21 cellular contexts compared by ENCODE assay signal in the genomic region with DNA sequence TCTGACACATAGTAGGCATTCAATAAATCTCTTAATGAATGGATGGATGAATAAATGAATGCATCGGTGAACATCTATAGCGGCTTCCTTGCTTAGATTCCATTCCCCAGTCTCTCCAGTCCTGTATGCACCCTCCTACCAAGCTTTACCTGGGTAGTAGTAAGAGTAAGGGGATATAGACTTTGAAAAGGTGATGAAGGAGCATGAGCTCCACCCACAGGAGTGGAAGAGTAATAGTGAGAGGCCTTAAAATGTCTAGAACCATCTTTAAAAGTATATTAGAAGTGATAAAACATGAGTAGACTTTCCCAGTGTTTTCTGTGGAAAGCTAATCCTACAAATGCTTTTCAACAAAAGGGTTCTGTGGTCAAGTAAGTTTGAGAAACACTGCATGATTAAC. TPM values are rescaled to one million over a fixed set of nuclear protein-coding genes. Genes with fewer than 3 reads are reported as not detected.
DNase-seq lines count a peak whose midpoint lies in the region; ATAC-seq and TF ChIP-seq lines count a peak whose summit lies in the region.
"Had no signal": no experiment of that assay in that cellular context is flagged by ENCODE, and none has a peak within 500 bp of the region (broad histone marks: within the 10 kb centered on the region; RNA-seq: fewer than 3 reads in every experiment).

No MANE protein-coding gene starts in this region.

- H2AFZ ChIP-seq in PC-3 (ENCODE audit: low read length): no peak overlapping the region
- H2AFZ ChIP-seq: PC-9 had no signal

- peaks cover 0 to 2% (median 0%) of the 10 kb centered on the region in 5 experiments for H3K9me3 Mint-ChIP-seq in brain
- H3K9me3 Mint-ChIP-seq in CD14-positive monocyte: peaks cover 0 to 2% (median 0%) of the 10 kb centered on the region in 7 donors
- H3K9me3 Mint-ChIP-seq: activated naive CD4-positive, alpha-beta T cell treated with anti-CD3 and anti-CD28 coated beads for 36 hours; immature natural killer cell; memory B cell had no signal

- H3K4me3 Mint-ChIP-seq in brain (no peak overlapping the region), CD14-positive monocyte (no peak overlapping the region)
- H3K4me3 Mint-ChIP-seq: activated CD4-positive, alpha-beta T cell treated with anti-CD3 and anti-CD28 coated beads for 36 hours; activated naive CD4-positive, alpha-beta T cell treated with anti-CD3 and anti-CD28 coated beads for 36 hours; HFFc6; immature natural killer cell; memory B cell; naive thymus-derived CD8-positive, alpha-beta T cell had no signal

- no peaks in the 10 kb centered on the region for H3K9me2 ChIP-seq in PC-3 (replicated peaks; ENCODE audit: low read length)

- H3K4me3 ChIP-seq in HEK293 (ENCODE audit: low read depth, low read length) (no peak overlapping the region), PC-3 (ENCODE audit: low read length) (no peak overlapping the region)
- H3K4me3 ChIP-seq: PC-9 had no signal

- TF ChIP-seq CTCF in HEK293 (tag by site-specific recombination; IDR thresholded peaks at IDR 0.05) (peak; percentile 17; the same call in 1 of the 2 replicates), brain (conservative IDR thresholded peaks at IDR 0.05) (peak; percentile 30 to 45), CD14-positive monocyte (IDR thresholded peaks at IDR 0.05) (no peak), PC-3 (conservative IDR thresholded peaks at IDR 0.05; ENCODE audit: low read depth, low read length) (no peak)

- intact Hi-C loops in CD14-positive monocyte (cut with micrococcal nuclease) (no loop called here), PC-3 (cut with micrococcal nuclease) (no loop called here)

- no TSS peak for BruUV-seq in PC-3 (replicated peaks; lab: Mats Ljungman, UMichigan)

- no peaks in the 10 kb centered on the region for H4K20me1 ChIP-seq in PC-3 (ENCODE audit: low read length)

- H3K27me3 Mint-ChIP-seq in brain: peaks cover 15% of the 10 kb centered on the region
- H3K27me3 Mint-ChIP-seq in CD14-positive monocyte (ENCODE audit: low read depth in 3 of 3): peaks cover 0 to 3% (median 2%) of the 10 kb centered on the region in 3 donors

- H3K4me2 ChIP-seq in PC-3 (ENCODE audit: low read length): no peak overlapping the region
- H3K4me2 ChIP-seq: PC-9 had no signal

- no peaks in the 10 kb centered on the region for H3K36me3 ChIP-seq in HEK293 (ENCODE audit: control insufficient read depth in 2 of 2, insufficient read depth in 1 of 2, low read length in 2 of 2)
- H3K36me3 ChIP-seq in PC-3 (ENCODE audit: low read depth, low read length): no peaks in the 10 kb centered on the region

- H3K9ac ChIP-seq in PC-3 (ENCODE audit: low read length): no peak overlapping the region

- H3K36me3 Mint-ChIP-seq in brain (no peaks in the 10 kb centered on the region), CD14-positive monocyte (no peaks in the 10 kb centered on the region)
- H3K36me3 Mint-ChIP-seq: immature natural killer cell; memory B cell; naive thymus-derived CD8-positive, alpha-beta T cell had no signal

- no peaks in the 10 kb centered on the region for H3F3A ChIP-seq in PC-3 (ENCODE audit: low read length, unreplicated experiment)

- H3K9me3 ChIP-seq in HEK293 (ENCODE audit: control insufficient read depth, insufficient read depth, low read depth, low read length) (no peaks in the 10 kb centered on the region), PC-3 (ENCODE audit: low read length) (no peaks in the 10 kb centered on the region)

- DNase-seq in DMS 273 treated with DMSO at 0.1 percent for 48 hours (lab: John Stamatoyannopoulos, UW) (peak; percentile 8), left kidney (ENCODE audit: low read depth, low spot score) (peak; percentile 78), CD14-positive monocyte (ENCODE audit: low spot score) (no peak), NCI-H2081 (lab: John Stamatoyannopoulos, UW) (no peak), SHP77 treated with DMSO at 0.1 percent for 48 hours (lab: John Stamatoyannopoulos, UW) (no peak), PC-3 (no peak)
- DNase-seq: activated CD4-positive, alpha-beta T cell treated with anti-CD3 and anti-CD28 coated beads for 36 hours; activated naive CD4-positive, alpha-beta T cell treated with anti-CD3 and anti-CD28 coated beads for 36 hours; AML-193; HFFc6; immature natural killer cell; naive thymus-derived CD8-positive, alpha-beta T cell; PC-9; T1000 had no signal

- H3K4me1 ChIP-seq in HEK293 (ENCODE audit: control insufficient read depth, insufficient read depth, low read length): no peaks in the 10 kb centered on the region
- no peaks in the 10 kb centered on the region for H3K4me1 ChIP-seq in PC-3 (ENCODE audit: insufficient read depth, low read length)

- H3K27ac Mint-ChIP-seq in brain (no peak overlapping the region), CD14-positive monocyte (no peak overlapping the region)
- H3K27ac Mint-ChIP-seq: activated CD4-positive, alpha-beta T cell treated with anti-CD3 and anti-CD28 coated beads for 36 hours; activated naive CD4-positive, alpha-beta T cell treated with anti-CD3 and anti-CD28 coated beads for 36 hours; HFFc6; immature natural killer cell; memory B cell; naive thymus-derived CD8-positive, alpha-beta T cell had no signal

- CTCF ChIA-PET in HEK293 (lab: Yijun Ruan, JAX): interaction anchor here (0.5 to 6.3 kb wide), 31 partner anchors 9 to 376 kb away, joined by 3 to 78 read pairs (median 4); no protein-coding TSS in a partner anchor
- CTCF ChIA-PET in PC-3 (lab: Charles Lee): no interaction called here

- H3K27me3 ChIP-seq in PC-3 (ENCODE audit: low read length): peaks cover 10% of the 10 kb centered on the region; the same call in 1 of the 2 replicates

- no peaks in the 10 kb centered on the region for H3K4me1 Mint-ChIP-seq in brain
- no peaks in the 10 kb centered on the region for H3K4me1 Mint-ChIP-seq in CD14-positive monocyte
- H3K4me1 Mint-ChIP-seq: activated CD4-positive, alpha-beta T cell treated with anti-CD3 and anti-CD28 coated beads for 36 hours; immature natural killer cell; memory B cell had no signal

- H3K27ac ChIP-seq in HEK293 (ENCODE audit: extremely low read depth, low read depth, low read length) (no peak overlapping the region), PC-3 (ENCODE audit: low read length) (no peak overlapping the region)
- H3K27ac ChIP-seq: PC-9 had no signal

- POLR2A ChIA-PET in HEK293 (lab: Yijun Ruan, JAX): no interaction called here
- POLR2A ChIA-PET in PC-3 (lab: Charles Lee; ENCODE audit: unreplicated experiment): no interaction called here

- no peak for ATAC-seq in PC-3
- ATAC-seq: activated CD4-positive, alpha-beta T cell treated with anti-CD3 and anti-CD28 coated beads for 36 hours; naive thymus-derived CD8-positive, alpha-beta T cell had no signal

- H3K79me2 ChIP-seq in PC-3 (ENCODE audit: low read length): no peaks in the 10 kb centered on the region

TF ChIP-seq in HEK293, 187 proteins besides CTCF, POLR2A, EP300 and RAD21:
- no peak for TF ChIP-seq EGR2 (tag by site-specific recombination; IDR thresholded peaks at IDR 0.05; ENCODE audit: low read depth)
- peak; percentile 43 for TF ChIP-seq ZNF654 (tag by site-specific recombination; IDR thresholded peaks at IDR 0.05; ENCODE audit: low read depth)
- TF ChIP-seq ZNF184 (tag by site-specific recombination; IDR thresholded peaks at IDR 0.05): no peak
- TF ChIP-seq HOXA7 (CRISPR knock-in tag; IDR thresholded peaks at IDR 0.05; ENCODE audit: borderline replicate concordance): no peak
- TF ChIP-seq ZBTB6 (tag by site-specific recombination; IDR thresholded peaks at IDR 0.05): no peak

RNA-seq across cellular contexts. Expression of gene GPC3, which starts 35.5 kb away (rescaled TPM):
- polyA plus RNA-seq in brain (ENCODE audit: insufficient read depth, low read depth, low replicate concordance): 19.7 TPM
- not detected for polyA plus RNA-seq in CD14-positive monocyte
- not detected in 2 replicates for total RNA-seq in PC-3 (2014; rRNA removed)
- total RNA-seq: dermis microvascular lymphatic vessel endothelial cell; HFFc6; LHCN-M2; naive thymus-derived CD8-positive, alpha-beta T cell; NCI-H460; PC-9; pulmonary artery endothelial cell had no signal
- polyA plus RNA-seq: immature natural killer cell had no signal

Comparison
In these comparisons a context has a peak if more than half of its experiments do, and no peak if none do; other contexts are left out.
1. DNase-seq: peak in DMS 273 treated with DMSO at 0.1 percent for 48 hours (single experiment) and left kidney (single experiment); none in CD14-positive monocyte (single experiment), NCI-H2081 (0 of 2), SHP77 treated with DMSO at 0.1 percent for 48 hours (single experiment) and PC-3 (single experiment).
2. CTCF ChIP-seq: peak in HEK293 (single experiment) and brain (2 of 2); none in CD14-positive monocyte (single experiment) and PC-3 (single experiment).
3. RNA of gene GPC3, which starts 35.5 kb away (polyA plus RNA-seq): 19.7 TPM in brain (single experiment); not detected in CD14-positive monocyte; every median in the first group is over 10 times any median in the second.